Comparison of ENCODE assay signal across 8 cellular contexts in the genomic region with DNA sequence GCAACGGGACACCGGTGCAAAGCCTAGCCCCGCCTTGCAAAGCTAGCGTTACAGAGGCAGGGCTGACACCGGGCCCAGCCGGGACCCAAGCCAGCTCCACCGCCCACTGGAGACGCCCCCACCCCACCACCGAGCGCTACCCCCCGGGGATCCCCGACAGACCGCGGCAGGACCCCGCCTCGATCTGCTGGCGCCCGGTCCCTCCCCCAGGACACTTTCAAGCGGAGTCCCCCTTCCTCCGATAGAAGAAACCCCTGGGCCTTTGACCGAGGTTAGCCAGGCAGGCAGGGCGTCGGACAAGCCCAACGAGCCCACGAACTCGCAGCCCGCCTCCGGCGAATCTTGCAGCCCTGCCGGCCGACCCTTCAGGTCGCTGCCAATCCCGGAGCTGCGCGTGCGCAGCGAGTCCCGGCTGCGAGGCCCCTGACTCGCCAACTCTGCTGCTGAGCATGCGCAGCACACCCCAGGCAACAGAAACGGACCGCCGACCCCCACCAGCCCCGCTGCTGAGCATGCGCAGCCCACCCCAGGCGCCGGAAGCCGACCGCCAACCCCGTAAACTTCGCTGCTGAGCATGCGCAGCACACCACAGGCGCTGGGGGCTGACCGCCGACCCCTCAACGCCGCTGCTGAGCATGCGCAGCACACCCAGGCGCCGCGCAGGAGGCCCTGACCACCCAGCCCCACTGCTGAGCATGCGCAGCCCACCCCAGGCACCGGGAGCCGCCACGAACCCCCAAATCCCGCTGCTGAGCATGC. TPM values are rescaled to one million over a fixed set of nuclear protein-coding genes. Genes with fewer than 3 reads are reported as not detected.
DNase-seq lines count a peak whose midpoint lies in the region; ATAC-seq and TF ChIP-seq lines count a peak whose summit lies in the region.

No MANE protein-coding gene starts in this region.

- POLR2A ChIA-PET in activated CD4-positive, alpha-beta memory T cell treated with anti-CD3 and anti-CD28 coated beads, Interleukin-2, amount 10 ng/mL, durations not matched to agents 7 days and 5 days (lab: Charles Lee): interaction anchor here (0.8 to 4.2 kb wide), 10 partner anchors 22 to 141 kb away, joined by 3 to 63 read pairs (median 4); a partner anchor contains a TSS

- peaks cover 6% of the 10 kb centered on the region for H3K36me3 ChIP-seq in CD4-positive, CD25-positive, alpha-beta regulatory T cell (ENCODE audit: control insufficient read depth, insufficient read depth, low read length)
- peaks cover 15% of the 10 kb centered on the region for H3K36me3 ChIP-seq in lower lobe of right lung

- H3K9me3 Mint-ChIP-seq in CD4-positive, CD25-positive, alpha-beta regulatory T cell: peaks cover 0 to 6% (median 4%) of the 10 kb centered on the region in 7 donors
- no peaks in the 10 kb centered on the region for H3K9me3 Mint-ChIP-seq in activated CD4-positive, alpha-beta memory T cell treated with anti-CD3 and anti-CD28 coated beads, Interleukin-2, amount 10 ng/mL, durations not matched to agents 7 days and 5 days

- no peaks in the 10 kb centered on the region for H3K27me3 Mint-ChIP-seq in CD4-positive, CD25-positive, alpha-beta regulatory T cell
- no peaks in the 10 kb centered on the region for H3K27me3 Mint-ChIP-seq in activated CD4-positive, alpha-beta memory T cell treated with anti-CD3 and anti-CD28 coated beads, Interleukin-2, amount 10 ng/mL, durations not matched to agents 7 days and 5 days

- intact Hi-C loops in lower lobe of right lung (cut with DNase I): no loop called here

- peaks cover 25 to 55% (median 50%) of the 10 kb centered on the region in 4 donors for H3K4me1 Mint-ChIP-seq in CD4-positive, CD25-positive, alpha-beta regulatory T cell
- H3K4me1 Mint-ChIP-seq in activated CD4-positive, alpha-beta memory T cell treated with anti-CD3 and anti-CD28 coated beads, Interleukin-2, amount 10 ng/mL, durations not matched to agents 7 days and 5 days: peaks cover 41% of the 10 kb centered on the region

- H3K27ac ChIP-seq in CD4-positive, CD25-positive, alpha-beta regulatory T cell (ENCODE audit: insufficient read depth, low read length, poor library complexity, severe bottlenecking): peak overlapping the region; percentile 95
- peak overlapping the region; percentile 100 for H3K27ac ChIP-seq in lower lobe of right lung

- H3K4me1 ChIP-seq in CD4-positive, CD25-positive, alpha-beta regulatory T cell (ENCODE audit: control insufficient read depth, insufficient read depth, low read length, poor library complexity, severe bottlenecking): peaks cover 24% of the 10 kb centered on the region
- peaks cover 41% of the 10 kb centered on the region for H3K4me1 ChIP-seq in lower lobe of right lung

- peak; percentile 72 for ATAC-seq in CD4-positive, CD25-positive, alpha-beta regulatory T cell (ENCODE audit: low read depth in 2 of 2)
- ATAC-seq in GM19452 (IDR thresholded peaks at IDR 0.05; ENCODE audit: unreplicated experiment) (peak; percentile 77), HG03575 (IDR thresholded peaks at IDR 0.05; ENCODE audit: extremely low read depth, insufficient number of reproducible peaks, low FRiP score, unreplicated experiment) (peak; percentile 48), lower lobe of right lung (peak; percentile 97)

- H3K4me3 Mint-ChIP-seq in CD4-positive, CD25-positive, alpha-beta regulatory T cell: peak overlapping the region; percentile 93 to 96 (median 94)
- peak overlapping the region; percentile 80 for H3K4me3 Mint-ChIP-seq in activated CD4-positive, alpha-beta memory T cell treated with anti-CD3 and anti-CD28 coated beads, Interleukin-2, amount 10 ng/mL, durations not matched to agents 7 days and 5 days

- H3K4me3 ChIP-seq in CD4-positive, CD25-positive, alpha-beta regulatory T cell (ENCODE audit: low read depth, low read length): peak overlapping the region; percentile 69
- peak overlapping the region; percentile 87 for H3K4me3 ChIP-seq in lower lobe of right lung

- H3K27ac Mint-ChIP-seq in CD4-positive, CD25-positive, alpha-beta regulatory T cell: peak overlapping the region; percentile 89 to 98 (median 91)
- peak overlapping the region; percentile 84 for H3K27ac Mint-ChIP-seq in activated CD4-positive, alpha-beta memory T cell treated with anti-CD3 and anti-CD28 coated beads, Interleukin-2, amount 10 ng/mL, durations not matched to agents 7 days and 5 days

- H3K27me3 ChIP-seq in CD4-positive, CD25-positive, alpha-beta regulatory T cell (ENCODE audit: control insufficient read depth, insufficient read depth, low read length): no peaks in the 10 kb centered on the region
- H3K27me3 ChIP-seq in lower lobe of right lung (ENCODE audit: low read depth): no peaks in the 10 kb centered on the region

- H3K36me3 Mint-ChIP-seq in CD4-positive, CD25-positive, alpha-beta regulatory T cell: peaks cover 17% of the 10 kb centered on the region
- peaks cover 23% of the 10 kb centered on the region for H3K36me3 Mint-ChIP-seq in activated CD4-positive, alpha-beta memory T cell treated with anti-CD3 and anti-CD28 coated beads, Interleukin-2, amount 10 ng/mL, durations not matched to agents 7 days and 5 days (ENCODE audit: low read depth)

- no peak for TF ChIP-seq CTCF in lower lobe of right lung (IDR thresholded peaks at IDR 0.05)

- peak; percentile 98 for DNase-seq in CD4-positive, CD25-positive, alpha-beta regulatory T cell
- DNase-seq in NCI-H82 (lab: John Stamatoyannopoulos, UW): peak; percentile 99
- peak; percentile 98 for DNase-seq in activated CD4-positive, alpha-beta memory T cell treated with anti-CD3 and anti-CD28 coated beads, Interleukin-2, amount 10 ng/mL, durations not matched to agents 7 days and 5 days
- peak; percentile 100 for DNase-seq in ecto neural progenitor cell (ENCODE audit: low spot score)
- peak; percentile 98 for DNase-seq in lower lobe of right lung
- peak; percentile 97 to 99 (median 99) for DNase-seq in stimulated activated CD4-positive, alpha-beta T cell treated with anti-CD3 and anti-CD28 coated beads, TNF-alpha, amount 100 ng/mL, for 1 hour (ENCODE audit: low read depth in 3 of 3, low spot score in 1 of 3)

- CTCF ChIA-PET in activated CD4-positive, alpha-beta memory T cell treated with anti-CD3 and anti-CD28 coated beads, Interleukin-2, amount 10 ng/mL, durations not matched to agents 7 days and 5 days (lab: Charles Lee): interaction anchor here (0.8 to 1.0 kb wide), 2 partner anchors 22 to 95 kb away, joined by 4 to 5 read pairs; no protein-coding TSS in a partner anchor

- H3K9me3 ChIP-seq in CD4-positive, CD25-positive, alpha-beta regulatory T cell (ENCODE audit: control insufficient read depth in 2 of 2, low read length in 2 of 2): no peaks in the 10 kb centered on the region
- no peaks in the 10 kb centered on the region for H3K9me3 ChIP-seq in lower lobe of right lung

RNA-seq across cellular contexts. Expression of a gene that starts 0.7 kb away (rescaled TPM):
- 21.2 TPM for total RNA-seq in CD4-positive, CD25-positive, alpha-beta regulatory T cell
- polyA plus RNA-seq in CD4-positive, CD25-positive, alpha-beta regulatory T cell: 10 to 100 TPM; 41.7 to 52.4 (median 49.9) TPM
- total RNA-seq in activated CD4-positive, alpha-beta memory T cell treated with anti-CD3 and anti-CD28 coated beads, Interleukin-2, amount 10 ng/mL, durations not matched to agents 7 days and 5 days: 10 to 100 TPM; 28.5 to 34.1 TPM
- 60.2 TPM for total RNA-seq in lower lobe of right lung

RNA-seq across cellular contexts. Expression of a gene that starts 39.5 kb away (rescaled TPM):
- total RNA-seq in CD4-positive, CD25-positive, alpha-beta regulatory T cell: 30.3 TPM
- polyA plus RNA-seq in CD4-positive, CD25-positive, alpha-beta regulatory T cell: 10 to 100 TPM; 29.7 to 33.2 (median 31.8) TPM
- 10 to 100 TPM; 21.3 to 24.6 TPM for total RNA-seq in activated CD4-positive, alpha-beta memory T cell treated with anti-CD3 and anti-CD28 coated beads, Interleukin-2, amount 10 ng/mL, durations not matched to agents 7 days and 5 days
- total RNA-seq in lower lobe of right lung: 17.3 TPM

RNA-seq across cellular contexts. Expression of a gene that starts 56.4 kb away (rescaled TPM):
- total RNA-seq in CD4-positive, CD25-positive, alpha-beta regulatory T cell: 1,337 TPM
- polyA plus RNA-seq in CD4-positive, CD25-positive, alpha-beta regulatory T cell: 1,000 to 10,000 TPM in 3 of 4 donors, 100 to 1,000 TPM in 1; 912 to 1,324 (median 1,217) TPM
- 1,000 to 10,000 TPM; 1,152 to 1,168 TPM for total RNA-seq in activated CD4-positive, alpha-beta memory T cell treated with anti-CD3 and anti-CD28 coated beads, Interleukin-2, amount 10 ng/mL, durations not matched to agents 7 days and 5 days
- 814 TPM for total RNA-seq in lower lobe of right lung

Comparison
In these comparisons a context has a peak if more than half of its experiments do, and no peak if none do; other contexts are left out.
1. Peak in every context shown above with its lines: DNase-seq, ATAC-seq, H3K4me3 ChIP-seq and H3K27ac ChIP-seq.